In the genomic region with DNA sequence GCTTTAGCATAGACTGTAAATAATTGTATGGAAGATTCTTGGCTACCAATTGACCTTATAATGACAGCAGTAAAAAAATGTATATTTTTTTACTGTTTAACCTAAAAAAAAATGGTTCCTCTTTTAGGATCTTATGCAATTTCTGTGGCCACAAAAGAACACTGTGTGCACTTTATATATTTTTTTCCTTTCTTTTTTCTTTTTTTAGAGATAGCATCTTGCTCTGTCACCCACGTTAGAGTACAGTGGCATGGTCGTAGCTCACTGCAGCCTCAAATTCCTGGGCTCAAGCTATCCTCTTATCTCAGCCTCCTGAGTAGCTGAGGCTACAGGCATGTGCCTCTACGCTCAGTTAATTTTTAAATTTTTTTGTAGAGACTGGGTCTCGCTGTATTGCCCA, we compare ENCODE assay signal across 19 cellular contexts. TPM values are rescaled to one million over a fixed set of nuclear protein-coding genes. Genes with fewer than 3 reads are reported as not detected.
"Had no signal": no experiment of that assay in that cellular context is flagged by ENCODE, and none has a peak within 500 bp of the region (broad histone marks: within the 10 kb centered on the region; RNA-seq: fewer than 3 reads in every experiment).

No MANE protein-coding gene starts in this region.

- H3K4me1 ChIP-seq: right atrium auricular region, uterus had no signal

- H3K4me1 Mint-ChIP-seq: nephron progenitor cell had no signal

- H3K27ac ChIP-seq: epithelial cell of prostate, right atrium auricular region, tibial nerve, uterus had no signal

- ATAC-seq: stimulated activated memory B cell treated with anti-CD40 and anti-IgM and Interleukin-4, amounts not matched to agents 10 μg/mL and 1 μg/mL and 100 μg/mL, for 72 hours had no signal

- H3K9me3 ChIP-seq: uterus had no signal

- H3K4me3 Mint-ChIP-seq: activated CD4-positive, alpha-beta memory T cell treated with anti-CD3 and anti-CD28 coated beads for 36 hours; activated T-cell treated with anti-CD3 and anti-CD28 coated beads, Interleukin-2, amount 50 U/mL, for 24 hours; immature natural killer cell; nephron progenitor cell; stimulated activated memory B cell treated with anti-CD40 and anti-IgM and Interleukin-4, amounts not matched to agents 10 μg/mL and 1 μg/mL and 100 μg/mL, for 72 hours had no signal

- H3K27ac Mint-ChIP-seq: activated CD4-positive, alpha-beta memory T cell treated with anti-CD3 and anti-CD28 coated beads for 36 hours; activated T-cell treated with anti-CD3 and anti-CD28 coated beads, Interleukin-2, amount 50 U/mL, for 24 hours; immature natural killer cell; nephron progenitor cell; stimulated activated memory B cell treated with anti-CD40 and anti-IgM and Interleukin-4, amounts not matched to agents 10 μg/mL and 1 μg/mL and 100 μg/mL, for 72 hours had no signal

- H3K9me3 Mint-ChIP-seq: activated CD4-positive, alpha-beta memory T cell treated with anti-CD3 and anti-CD28 coated beads for 36 hours; activated T-cell treated with anti-CD3 and anti-CD28 coated beads, Interleukin-2, amount 50 U/mL, for 24 hours had no signal

- H3K36me3 ChIP-seq: right atrium auricular region, tibial nerve, uterus had no signal

- H3K36me3 Mint-ChIP-seq: activated CD4-positive, alpha-beta memory T cell treated with anti-CD3 and anti-CD28 coated beads for 36 hours; stimulated activated memory B cell treated with anti-CD40 and anti-IgM and Interleukin-4, amounts not matched to agents 10 μg/mL and 1 μg/mL and 100 μg/mL, for 72 hours had no signal

- DNase-seq: activated CD4-positive, alpha-beta memory T cell treated with anti-CD3 and anti-CD28 coated beads for 36 hours; activated effector memory CD4-positive, alpha-beta T cell treated with Interleukin-2 at 50 U/mL for 16 hours; activated naive CD4-positive, alpha-beta T cell treated with anti-CD3 and anti-CD28 coated beads, Interleukin-2, amount 50 U/mL, for 16 hours; activated T-cell treated with anti-CD3 and anti-CD28 coated beads, Interleukin-2, amount 50 U/mL, for 24 hours; dermis blood vessel endothelial cell; foreskin melanocyte; head of caudate nucleus; immature natural killer cell; nephron progenitor cell; occipital lobe; stimulated activated CD4-positive, alpha-beta T cell treated with anti-CD3 and anti-CD28 coated beads, Interleukin-2, amount 100 ng/mL, for 48 hours; uterus had no signal

- H3K4me3 ChIP-seq: right atrium auricular region, tibial nerve, uterus had no signal

RNA-seq across cellular contexts. Expression of a gene that starts 6.1 kb away (rescaled TPM):
- total RNA-seq: activated CD4-positive, alpha-beta memory T cell treated with anti-CD3 and anti-CD28 coated beads for 36 hours; astrocyte; bronchial epithelial cell; dermis blood vessel endothelial cell; fibroblast of lung had no signal
